In the genomic region with DNA sequence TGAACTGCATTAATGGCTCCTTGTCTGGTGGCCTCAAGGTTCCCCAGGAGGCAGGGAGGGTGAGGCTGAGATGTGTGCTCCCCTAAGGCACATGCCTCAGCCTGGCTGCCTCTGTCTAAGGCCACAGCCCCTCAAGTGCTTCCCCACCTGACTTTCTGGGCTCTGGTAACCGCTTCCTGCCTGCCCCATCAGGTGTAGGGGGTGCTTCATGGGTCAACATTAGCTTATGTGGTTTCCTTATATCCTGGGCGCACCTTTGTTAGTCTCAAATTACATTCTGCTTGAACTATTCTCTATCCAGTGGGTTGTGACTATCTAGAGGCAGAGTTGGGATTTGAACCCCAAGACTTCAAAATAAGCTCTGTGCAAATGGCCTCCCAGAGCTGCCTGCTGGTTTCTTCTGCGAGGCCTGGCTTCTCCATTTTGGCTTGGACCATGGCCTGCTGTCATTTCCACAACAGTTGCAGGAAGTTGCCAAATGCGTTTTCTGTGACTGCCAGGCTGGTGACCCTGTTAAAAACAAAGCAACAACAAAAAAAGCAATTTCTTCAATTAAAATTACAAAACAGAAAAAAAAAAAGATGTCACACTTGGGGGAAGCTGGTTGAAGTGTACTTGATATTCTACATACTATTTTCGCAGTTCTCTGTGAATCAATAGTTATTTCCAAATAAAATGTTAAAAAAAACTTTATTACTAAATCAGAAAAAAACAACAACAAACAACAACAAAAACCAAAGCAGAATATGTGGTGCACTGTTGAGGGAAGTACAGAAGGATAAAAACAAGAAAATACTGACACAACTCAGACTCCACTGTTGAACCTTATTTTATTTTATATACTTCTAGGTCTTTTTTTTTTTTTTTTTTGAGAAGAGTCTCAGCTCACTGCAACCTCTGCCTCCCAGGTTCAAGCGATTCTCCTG, we compare ENCODE assay signal across 15 cellular contexts. TPM values are rescaled to one million over a fixed set of nuclear protein-coding genes. Genes with fewer than 3 reads are reported as not detected.
DNase-seq lines count a peak whose midpoint lies in the region; ATAC-seq and TF ChIP-seq lines count a peak whose summit lies in the region.
"Had no signal": no experiment of that assay in that cellular context is flagged by ENCODE, and none has a peak within 500 bp of the region (broad histone marks: within the 10 kb centered on the region; RNA-seq: fewer than 3 reads in every experiment).

No MANE protein-coding gene starts in this region.

- no CpG with 5 or more reads among the region's 6 CpGs for WGBS in H9 (ENCODE audit: extremely low coverage, insufficient read length, low lambda C conversion rate)
- 54 to 75% methylated on average over 6 of the region's 6 CpGs for WGBS in lung, 2 donors

- no peak overlapping the region for H2BK120ac ChIP-seq in H9 (ENCODE audit: low read depth, low read length, poor library complexity, severe bottlenecking)

- H2BK12ac ChIP-seq in H9 (ENCODE audit: insufficient read length, low read depth, low read length), result no peak overlapping the region

- H3K36me3 Mint-ChIP-seq in CD14-positive monocyte (peaks cover 14 to 25% of the 10 kb centered on the region in 2 donors), H9 (ENCODE audit: insufficient read depth in 1 of 3, low read depth in 3 of 3) (peaks cover 0 to 10% (median 5%) of the 10 kb centered on the region in 3 experiments; a peak in 4 of 7 replicates), WTC11 (peaks cover 6% of the 10 kb centered on the region), Calu3 (ENCODE audit: insufficient read depth, unreplicated experiment) (peaks cover 41% of the 10 kb centered on the region)

- H2AK5ac ChIP-seq in H9 (ENCODE audit: insufficient read length, low read length), result no peak overlapping the region

- POLR2A ChIA-PET in WTC11 (lab: Charles Lee), result interaction anchor here (0.7 to 1.0 kb wide), 3 partner anchors 11 to 334 kb away, joined by 3 to 5 read pairs (median 4); no protein-coding TSS in a partner anchor

- H2BK5ac ChIP-seq in H9 (ENCODE audit: insufficient read length, low read length), result no peak overlapping the region

- H3K56ac ChIP-seq in H9 (ENCODE audit: insufficient read length, low read depth, low read length), result no peak overlapping the region

- TF ChIP-seq POLR2A in gastrocnemius medialis (IDR thresholded peaks at IDR 0.05), result no peak

- intact Hi-C loops in CD14-positive monocyte (cut with micrococcal nuclease) (no loop called here), Calu3 (cut with micrococcal nuclease; ENCODE audit: unreplicated experiment) (no loop called here), gastrocnemius medialis (cut with DNase I; ENCODE audit: low total_unique reads) (no loop called here)

- peak overlapping the region in 1 of 2 donors; percentile 46 for H3K4me3 Mint-ChIP-seq in CD14-positive monocyte
- H3K4me3 Mint-ChIP-seq in H9, result no peak overlapping the region
- no peak overlapping the region for H3K4me3 Mint-ChIP-seq in WTC11
- H3K4me3 Mint-ChIP-seq in Calu3 (ENCODE audit: low read depth, unreplicated experiment), result no peak overlapping the region

- no peak overlapping the region for H3K9ac ChIP-seq in H9 (ENCODE audit: extremely low read depth, insufficient read length, low read length)

- H2BK15ac ChIP-seq in H9 (ENCODE audit: low read depth, low read length), result no peak overlapping the region

- H3K27ac Mint-ChIP-seq in CD14-positive monocyte (peak overlapping the region; percentile 90 to 97 (median 96)), H9 (peak overlapping the region; percentile 49 to 89 (median 85); a peak in 4 of 7 replicates), WTC11 (peak overlapping the region; percentile 97), Calu3 (ENCODE audit: unreplicated experiment) (no peak overlapping the region)

- no peak overlapping the region for H3K27ac ChIP-seq in H9 (ENCODE audit: insufficient read length, low read depth, low read length)
- peak overlapping the region in 1 of 2 donors; percentile 80 for H3K27ac ChIP-seq in lung (ENCODE audit: low read depth in 1 of 2, low read length in 1 of 2)
- no peak overlapping the region for H3K27ac ChIP-seq in gastrocnemius medialis
- H3K27ac ChIP-seq: pancreas had no signal

- no peak overlapping the region for H3K4me2 ChIP-seq in H9 (ENCODE audit: insufficient read depth, insufficient read length, low read length)

- peak overlapping the region; percentile 66 for H3K14ac ChIP-seq in H9 (ENCODE audit: insufficient read depth, low read length)

- H3K4ac ChIP-seq in H9 (ENCODE audit: low read depth, low read length), result no peak overlapping the region

- H3K27me3 ChIP-seq in H9 (ENCODE audit: insufficient read depth, low read length) (no peaks in the 10 kb centered on the region), lung (ENCODE audit: control insufficient read depth, insufficient read depth) (no peaks in the 10 kb centered on the region), gastrocnemius medialis (no peaks in the 10 kb centered on the region)
- H3K27me3 ChIP-seq: pancreas had no signal

- H3K27me3 Mint-ChIP-seq in CD14-positive monocyte (ENCODE audit: low read depth in 3 of 3), result peaks cover 0 to 2% (median 0%) of the 10 kb centered on the region in 3 donors
- no peaks in the 10 kb centered on the region; the same call in 1 of the 2 replicates for H3K27me3 Mint-ChIP-seq in H9 (ENCODE audit: low read depth)
- no peaks in the 10 kb centered on the region; the same call in 1 of the 2 replicates for H3K27me3 Mint-ChIP-seq in WTC11 (ENCODE audit: low read depth)
- no peaks in the 10 kb centered on the region for H3K27me3 Mint-ChIP-seq in Calu3 (ENCODE audit: unreplicated experiment)

- H4K20me1 ChIP-seq in H9 (ENCODE audit: control insufficient read depth, insufficient read depth, insufficient read length), result no peaks in the 10 kb centered on the region

- ATAC-seq in WTC11, result peak; percentile 11; the same call in 1 of the 2 replicates
- ATAC-seq in lung (ENCODE audit: insufficient read depth, low FRiP score), result no peak
- no peak for ATAC-seq in gastrocnemius medialis

- peak; percentile 70 for DNase-seq in CD14-positive monocyte (ENCODE audit: low spot score)
- DNase-seq in H9, result no peak
- DNase-seq in WTC11 (ENCODE audit: low spot score), result no peak
- DNase-seq in lung (ENCODE audit: low spot score), result peak; percentile 44
- no peak for DNase-seq in Calu3
- DNase-seq in DMS114 treated with DMSO at 0.1 percent for 48 hours (lab: John Stamatoyannopoulos, UW; ENCODE audit: unreplicated experiment), result no peak
- DNase-seq in iPS-NIHi11 (ENCODE audit: low spot score), result no peak
- no peak for DNase-seq in gastrocnemius medialis
- DNase-seq: activated CD4-positive, alpha-beta T cell treated with anti-CD3 and anti-CD28 coated beads for 1 hour; cortex of kidney; Kasumi-1; kidney; NCI-H345; pancreas had no signal

- H3K4me1 ChIP-seq in H9 (ENCODE audit: insufficient read depth, low read length) (peaks cover 2% of the 10 kb centered on the region; the same call in 1 of the 2 replicates), lung (ENCODE audit: control insufficient read depth in 2 of 2, insufficient read depth in 2 of 2, low read length in 2 of 2) (no peaks in the 10 kb centered on the region), gastrocnemius medialis (no peaks in the 10 kb centered on the region)
- H3K4me1 ChIP-seq: pancreas had no signal

- H3K36me3 ChIP-seq in lung (ENCODE audit: control insufficient read depth in 2 of 2, insufficient read depth in 2 of 2, low read length in 2 of 2), result peaks cover 3 to 5% of the 10 kb centered on the region in 2 donors
- H3K36me3 ChIP-seq in gastrocnemius medialis, result peaks cover 0 to 4% of the 10 kb centered on the region in 2 donors
- H3K36me3 ChIP-seq: pancreas had no signal

- no peaks in the 10 kb centered on the region for H3K79me2 ChIP-seq in H9 (ENCODE audit: insufficient read depth, low read length)

- CTCF ChIA-PET in WTC11 (lab: Charles Lee), result interaction anchor here (1.2 to 1.7 kb wide), 2 partner anchors 9 to 23 kb away, joined by 5 to 9 read pairs; no protein-coding TSS in a partner anchor
- CTCF ChIA-PET in Calu3 (lab: Charles Lee), result interaction anchor here (0.6 kb wide), 1 partner anchor 165 kb away, joined by 3 read pairs; no protein-coding TSS in a partner anchor

- H3K4me3 ChIP-seq in lung (no peak overlapping the region), gastrocnemius medialis (no peak overlapping the region)
- H3K4me3 ChIP-seq: pancreas had no signal

- no peak overlapping the region for H4K8ac ChIP-seq in H9 (replicated peaks; ENCODE audit: insufficient read length, low read depth, low read length)

- H2BK20ac ChIP-seq in H9 (ENCODE audit: low read depth, low read length, poor library complexity, severe bottlenecking), result no peak overlapping the region

- H4K5ac ChIP-seq in H9 (ENCODE audit: insufficient read length, low read depth, low read length), result no peak overlapping the region

- peaks cover 13% of the 10 kb centered on the region for H3K4me1 Mint-ChIP-seq in CD14-positive monocyte
- H3K4me1 Mint-ChIP-seq in H9, result peaks cover 24 to 30% of the 10 kb centered on the region in 2 experiments
- peaks cover 33% of the 10 kb centered on the region for H3K4me1 Mint-ChIP-seq in WTC11
- H3K4me1 Mint-ChIP-seq in Calu3 (ENCODE audit: low read depth, unreplicated experiment), result no peaks in the 10 kb centered on the region

- H3K9me3 Mint-ChIP-seq in CD14-positive monocyte (peaks cover 3 to 12% (median 10%) of the 10 kb centered on the region in 7 donors), H9 (no peaks in the 10 kb centered on the region), WTC11 (peaks cover 4% of the 10 kb centered on the region), Calu3 (ENCODE audit: low read depth, unreplicated experiment) (peaks cover 7% of the 10 kb centered on the region)
- H3K9me3 Mint-ChIP-seq: activated naive CD4-positive, alpha-beta T cell treated with anti-CD3 and anti-CD28 coated beads, Interleukin-2, amount 50 U/mL, for 72 hours had no signal

- H3K18ac ChIP-seq in H9 (ENCODE audit: insufficient read length, low read depth, low read length), result peak overlapping the region; percentile 50

- no peak overlapping the region for H3K23ac ChIP-seq in H9 (ENCODE audit: insufficient read length, low read depth, low read length)

- no peak overlapping the region for H2AFZ ChIP-seq in H9 (ENCODE audit: low read length)

- TF ChIP-seq CTCF in CD14-positive monocyte (IDR thresholded peaks at IDR 0.05), result no peak
- TF ChIP-seq CTCF in H9 (conservative IDR thresholded peaks at IDR 0.05), result no peak
- no peak for TF ChIP-seq CTCF in WTC11 (IDR thresholded peaks at IDR 0.05)
- no peak for TF ChIP-seq CTCF in lung (IDR thresholded peaks at IDR 0.05; ENCODE audit: control extremely low read depth, extremely low read depth)
- TF ChIP-seq CTCF in Calu3 (IDR thresholded peaks at IDR 0.05; ENCODE audit: unreplicated experiment), result no peak
- no peak for TF ChIP-seq CTCF in gastrocnemius medialis (IDR thresholded peaks at IDR 0.05 in 4 of 5, conservative IDR thresholded peaks at IDR 0.05 in 1 of 5)

- BruUV-seq in Calu3 (replicated peaks; lab: Mats Ljungman, UMichigan), result no TSS peak

- no peak overlapping the region for H3T11ph ChIP-seq in H9 (ENCODE audit: low read length)

- in situ Hi-C loops in gastrocnemius medialis (cut with MboI; ENCODE audit: low sequenced_read_pairs in 4 of 4), result no loop called here

- no peaks in the 10 kb centered on the region for H3K9me3 ChIP-seq in H9 (ENCODE audit: control insufficient read depth, low read depth, low read length)
- no peaks in the 10 kb centered on the region for H3K9me3 ChIP-seq in lung (ENCODE audit: control insufficient read depth in 2 of 2, insufficient read depth in 1 of 2, low read length in 1 of 2)
- no peaks in the 10 kb centered on the region for H3K9me3 ChIP-seq in gastrocnemius medialis
- H3K9me3 ChIP-seq: pancreas had no signal

- H3K79me1 ChIP-seq in H9 (ENCODE audit: insufficient read depth, low read depth, low read length, poor library complexity, severe bottlenecking), result no peaks in the 10 kb centered on the region

- no peak overlapping the region for H4K91ac ChIP-seq in H9 (ENCODE audit: insufficient read length, low read depth, low read length)

- no peaks in the 10 kb centered on the region for H3K23me2 ChIP-seq in H9 (ENCODE audit: insufficient read length, low read depth, low read length, poor library complexity, severe bottlenecking)

RNA-seq across cellular contexts. Expression of gene ZNFX1, which starts 20.0 kb away (rescaled TPM):
- polyA plus RNA-seq in CD14-positive monocyte, result 10 to 100 TPM; 11.4 to 23.2 TPM
- total RNA-seq in H9 (2021), result 12.8 and 13.3 TPM in 2 replicates
- 8.0 to 11.0 TPM (median 9.1 TPM) in 3 replicates for total RNA-seq in WTC11 (2021)
- 10 to 100 TPM; 25.8 to 33.9 TPM for total RNA-seq in lung
- polyA plus RNA-seq in lung, result 10 to 100 TPM in 1 of 2 donors, 1 to 10 TPM in 1; 9.5 to 22.5 TPM
- 94.1 and 156 TPM in 2 replicates for total RNA-seq in Calu3 (2022)
- 10 to 100 TPM; 28.7 to 34.9 (median 31.1) TPM for total RNA-seq in gastrocnemius medialis

Comparison
In these comparisons a context has a peak if more than half of its experiments do, and no peak if none do; other contexts are left out.
1. DNase-seq: peak in CD14-positive monocyte (single experiment) and lung (single experiment); none in H9 (single experiment), WTC11 (single experiment), Calu3 (single experiment), DMS114 treated with DMSO at 0.1 percent for 48 hours (single experiment), iPS-NIHi11 (single experiment) and gastrocnemius medialis (0 of 2).